Comparison of ENCODE assay signal across 7 cellular contexts in the genomic region with DNA sequence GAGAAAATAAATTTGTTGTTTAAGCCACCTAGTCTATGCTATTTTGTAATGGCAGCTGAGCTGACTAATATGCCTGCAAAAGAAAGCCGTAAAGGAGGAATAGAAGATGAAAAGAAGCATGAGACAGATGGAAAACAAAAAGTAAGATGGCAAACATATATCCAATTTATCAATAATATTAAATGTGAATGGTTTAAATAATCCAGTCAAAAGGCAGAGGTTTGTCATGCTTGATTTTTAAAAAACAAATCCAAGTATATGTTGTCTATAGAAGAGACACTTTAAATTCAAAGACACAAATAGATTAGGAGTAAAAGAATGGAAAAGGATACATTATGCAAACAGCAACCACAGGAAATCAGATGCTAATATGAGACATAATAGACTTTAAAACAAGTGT.
"Had no signal": no experiment of that assay in that cellular context is flagged by ENCODE, and none has a peak within 500 bp of the region (broad histone marks: within the 10 kb centered on the region; RNA-seq: fewer than 3 reads in every experiment).

No MANE protein-coding gene starts in this region.

- DNase-seq: GDM1, GF-D8 had no signal

- H3K4me3 ChIP-seq: GM12878 had no signal

- ATAC-seq: GM12878 had no signal

- FAIRE-seq: G401.6, GM12878, GM12891, GM12892, GM18507 had no signal
